15 cellular contexts compared by ENCODE assay signal in the genomic region with DNA sequence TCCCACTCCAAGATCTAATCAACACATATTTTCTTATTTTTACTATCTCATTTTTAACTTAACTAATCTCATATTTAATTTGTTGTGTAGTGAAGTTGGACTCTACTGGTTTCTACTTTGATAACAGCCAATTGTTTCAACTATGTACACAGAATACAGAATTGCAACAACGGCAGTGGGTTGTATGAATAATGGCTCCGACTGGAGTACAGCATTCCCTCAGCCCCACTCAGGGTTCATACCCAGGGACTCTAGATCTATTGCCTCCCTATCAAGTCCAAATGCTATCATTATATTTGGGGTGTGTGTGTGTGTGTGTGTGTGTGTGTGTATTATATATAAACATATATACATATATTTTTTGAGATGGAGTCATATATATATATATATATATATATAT. TPM values are rescaled to one million over a fixed set of nuclear protein-coding genes. Genes with fewer than 3 reads are reported as not detected.
DNase-seq lines count a peak whose midpoint lies in the region; ATAC-seq and TF ChIP-seq lines count a peak whose summit lies in the region.
"Had no signal": no experiment of that assay in that cellular context is flagged by ENCODE, and none has a peak within 500 bp of the region (broad histone marks: within the 10 kb centered on the region; RNA-seq: fewer than 3 reads in every experiment).

No MANE protein-coding gene starts in this region.

- CTCF ChIA-PET in HEK293 (lab: Yijun Ruan, JAX) (no interaction called here), WTC11 (lab: Charles Lee) (no interaction called here)

- H3K9me3 Mint-ChIP-seq in WTC11 = no peaks in the 10 kb centered on the region
- no peaks in the 10 kb centered on the region for H3K9me3 Mint-ChIP-seq in glutamatergic neuron (ENCODE audit: unreplicated experiment)

- H3K4me3 Mint-ChIP-seq in WTC11 (no peak overlapping the region), glutamatergic neuron (ENCODE audit: unreplicated experiment) (no peak overlapping the region)
- H3K4me3 Mint-ChIP-seq: CD4-positive, alpha-beta memory T cell had no signal

- H3K4me1 ChIP-seq in HEK293 (ENCODE audit: control insufficient read depth, insufficient read depth, low read length) (peaks cover 38% of the 10 kb centered on the region), right lobe of liver (peaks cover 0 to 18% (median 5%) of the 10 kb centered on the region in 4 donors)
- H3K4me1 ChIP-seq: BE2C had no signal

- no peak for TF ChIP-seq POLR2A in right lobe of liver (IDR thresholded peaks at IDR 0.05)

- H3K27ac Mint-ChIP-seq in WTC11 (peak overlapping the region; percentile 83; the same call in 1 of the 2 replicates), glutamatergic neuron (ENCODE audit: unreplicated experiment) (no peak overlapping the region)
- H3K27ac Mint-ChIP-seq: CD4-positive, alpha-beta memory T cell had no signal

- H3K27ac ChIP-seq in HEK293 (ENCODE audit: extremely low read depth, low read depth, low read length) (no peak overlapping the region), right lobe of liver (no peak overlapping the region)
- H3K27ac ChIP-seq: A549, C4-2B, HL-60 had no signal

- no peak for DNase-seq in WTC11 (ENCODE audit: low spot score)
- DNase-seq in right lobe of liver = no peak
- no peak for DNase-seq in glutamatergic neuron
- DNase-seq: BE2C; CD4-positive, alpha-beta memory T cell; DND-41; GDM1; HCEC 1CT; IMR-90 had no signal

- H3K27me3 Mint-ChIP-seq in WTC11 (ENCODE audit: low read depth) (no peaks in the 10 kb centered on the region), glutamatergic neuron (ENCODE audit: unreplicated experiment) (peaks cover 3% of the 10 kb centered on the region)
- H3K27me3 Mint-ChIP-seq: CD4-positive, alpha-beta memory T cell had no signal

- no peaks in the 10 kb centered on the region for H3K9me3 ChIP-seq in HEK293 (ENCODE audit: control insufficient read depth, insufficient read depth, low read depth, low read length)
- no peaks in the 10 kb centered on the region for H3K9me3 ChIP-seq in right lobe of liver
- H3K9me3 ChIP-seq: A549, BE2C had no signal

- H3K36me3 Mint-ChIP-seq in WTC11 (no peaks in the 10 kb centered on the region), glutamatergic neuron (ENCODE audit: unreplicated experiment) (no peaks in the 10 kb centered on the region)
- H3K36me3 Mint-ChIP-seq: CD4-positive, alpha-beta memory T cell had no signal

- intact Hi-C loops in right lobe of liver (cut with DNase I) = no loop called here

- POLR2A ChIA-PET in HEK293 (lab: Yijun Ruan, JAX) (no interaction called here), WTC11 (lab: Charles Lee) (interaction anchor here (0.6 kb wide), 1 partner anchor 37 kb away, joined by 12 read pairs; no protein-coding TSS in a partner anchor)

- H3K36me3 ChIP-seq in HEK293 (ENCODE audit: control insufficient read depth in 2 of 2, insufficient read depth in 1 of 2, low read length in 2 of 2) (no peaks in the 10 kb centered on the region; a peak in 1 of 3 replicates), right lobe of liver (no peaks in the 10 kb centered on the region)
- H3K36me3 ChIP-seq: BE2C had no signal

- H3K4me1 Mint-ChIP-seq in WTC11 (peaks cover 56% of the 10 kb centered on the region), glutamatergic neuron (ENCODE audit: low read depth, unreplicated experiment) (no peaks in the 10 kb centered on the region)
- H3K4me1 Mint-ChIP-seq: CD4-positive, alpha-beta memory T cell had no signal

- H3K4me3 ChIP-seq in HEK293 (ENCODE audit: low read depth, low read length) = no peak overlapping the region
- H3K4me3 ChIP-seq in right lobe of liver = no peak overlapping the region
- H3K4me3 ChIP-seq: A549 had no signal

- no peaks in the 10 kb centered on the region for H3K27me3 ChIP-seq in right lobe of liver

- WGBS in right lobe of liver (ENCODE audit: insufficient coverage, low coverage, low lambda C conversion rate, missing lambda C conversion rate) = 20% methylated on average over 2 of the region's 2 CpGs

- TF ChIP-seq CTCF in HEK293 (tag by site-specific recombination; IDR thresholded peaks at IDR 0.05) (no peak), WTC11 (IDR thresholded peaks at IDR 0.05) (no peak), right lobe of liver (IDR thresholded peaks at IDR 0.05) (no peak), glutamatergic neuron (IDR thresholded peaks at IDR 0.05; ENCODE audit: partially characterized antibody, unreplicated experiment) (no peak)

- ATAC-seq in WTC11 = no peak
- ATAC-seq in right lobe of liver = peak; percentile 36 to 68 (median 42)
- no peak for ATAC-seq in esophagus mucosa
- no peak for ATAC-seq in GM21786 (IDR thresholded peaks at IDR 0.05; ENCODE audit: unreplicated experiment)
- ATAC-seq: A549 had no signal

TF ChIP-seq in HEK293, 187 proteins besides CTCF, POLR2A, EP300 and RAD21:
- TF ChIP-seq PRDM6 (tag by site-specific recombination; IDR thresholded peaks at IDR 0.05) = peak; percentile 42
- TF ChIP-seq EGR2 (tag by site-specific recombination; IDR thresholded peaks at IDR 0.05; ENCODE audit: low read depth) = no peak

TF ChIP-seq in WTC11, 78 proteins besides CTCF, POLR2A, EP300 and RAD21:
- TF ChIP-seq KAT7 (CRISPR knock-in tag; IDR thresholded peaks at IDR 0.05; ENCODE audit: borderline replicate concordance) = no peak

RNA-seq across cellular contexts. Expression of gene PAWR, which starts 52.3 kb away (rescaled TPM):
- 397 to 512 TPM (median 493 TPM) in 3 replicates for total RNA-seq in WTC11 (2021)
- 10 to 100 TPM; 25.0 to 62.3 (median 28.9) TPM for total RNA-seq in right lobe of liver
- 55.9 TPM for total RNA-seq in esophagus mucosa
- 7.0 TPM for total RNA-seq in glutamatergic neuron (ENCODE audit: unreplicated experiment)

Comparison
In these comparisons a context has a peak if more than half of its experiments do, and no peak if none do; other contexts are left out.
1. ATAC-seq: peak in right lobe of liver (4 of 4); none in WTC11 (single experiment), esophagus mucosa (single experiment) and GM21786 (single experiment).